ENCODE assay signal across 8 cellular contexts in the genomic region with DNA sequence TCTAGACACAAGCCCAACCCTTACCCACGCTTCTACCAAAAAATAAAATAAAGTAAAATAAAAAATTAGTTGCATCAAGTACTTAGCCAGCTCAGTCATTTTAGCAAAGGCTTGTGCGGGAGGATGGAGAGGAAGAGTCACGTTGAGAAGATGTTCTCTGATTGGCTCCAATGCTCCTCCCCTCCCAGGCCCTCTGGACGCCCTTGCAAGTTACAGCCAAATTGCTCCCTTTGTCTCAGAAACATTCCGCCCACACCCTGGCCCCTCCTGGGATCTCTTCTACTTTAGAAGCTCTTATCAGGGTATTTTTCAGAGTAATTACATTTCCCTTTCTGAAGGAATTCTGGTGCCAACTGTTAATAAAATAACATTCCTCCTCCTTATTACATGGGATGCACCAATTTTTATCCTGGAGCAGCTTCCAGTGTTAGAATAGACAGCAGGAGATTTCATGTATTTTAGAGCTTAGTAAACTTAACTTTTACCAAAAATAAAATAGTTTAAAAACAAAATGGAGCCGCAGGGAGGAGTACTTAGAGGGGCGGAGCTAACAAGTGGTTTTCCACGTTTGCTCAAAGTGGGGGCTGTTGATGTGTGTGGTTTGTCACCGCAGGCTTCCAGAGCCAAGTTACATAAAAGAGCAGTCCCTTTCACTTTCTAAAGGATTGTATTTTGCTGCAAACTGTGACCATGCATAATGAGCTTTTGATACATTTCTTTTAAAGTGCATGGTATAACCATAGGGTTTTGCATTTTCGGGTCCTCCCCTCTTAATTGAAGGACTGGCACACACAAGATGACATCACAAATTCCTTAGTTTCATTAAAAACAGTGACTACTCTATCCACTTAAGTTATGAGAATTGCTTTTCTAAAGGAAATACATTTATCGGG.
A peak's percentile ranks its signal among the peaks of the same experiment; 100 is the strongest.
DNase-seq lines count a peak whose midpoint lies in the region; ATAC-seq and TF ChIP-seq lines count a peak whose summit lies in the region.

No MANE protein-coding gene starts in this region.

- no peak for TF ChIP-seq CTCF in cardiac fibroblast (IDR thresholded peaks at IDR 0.05; ENCODE audit: low read depth, low read length)

- peaks cover 6% of the 10 kb centered on the region for H3K4me1 ChIP-seq in mesodermal cell (ENCODE audit: control insufficient read depth, insufficient read depth, low read length, poor library complexity, severe bottlenecking)

- H3K36me3 Mint-ChIP-seq in T-helper 2 cell treated with Interferon-gamma antibody and Interleukin-4, amounts not matched to agents 5 μg/mL and 100 μg/mL, for 36 hours (ENCODE audit: low read depth), result peaks cover 8% of the 10 kb centered on the region

- no peaks in the 10 kb centered on the region for H3K27me3 Mint-ChIP-seq in T-helper 2 cell treated with Interferon-gamma antibody and Interleukin-4, amounts not matched to agents 5 μg/mL and 100 μg/mL, for 36 hours (ENCODE audit: low read depth)

- peaks cover 38% of the 10 kb centered on the region for H3K4me1 Mint-ChIP-seq in T-helper 2 cell treated with Interferon-gamma antibody and Interleukin-4, amounts not matched to agents 5 μg/mL and 100 μg/mL, for 36 hours (ENCODE audit: low read depth)

- H3K9me3 Mint-ChIP-seq in T-helper 2 cell treated with Interferon-gamma antibody and Interleukin-4, amounts not matched to agents 5 μg/mL and 100 μg/mL, for 36 hours, result peaks cover 6% of the 10 kb centered on the region

- H3K27ac Mint-ChIP-seq in T-helper 2 cell treated with Interferon-gamma antibody and Interleukin-4, amounts not matched to agents 5 μg/mL and 100 μg/mL, for 36 hours, result peak overlapping the region; percentile 49

- no peak overlapping the region for H3K4me3 ChIP-seq in cardiac fibroblast (replicated peaks in 1 of 2; ENCODE audit: low read depth in 2 of 2, low read length in 2 of 2)
- H3K4me3 ChIP-seq in mesodermal cell (ENCODE audit: extremely low read depth, insufficient read depth, low read length, poor library complexity, severe bottlenecking), result no peak overlapping the region

- peak; percentile 90 for ATAC-seq in stimulated activated naive CD8-positive, alpha-beta T cell treated with anti-CD3 and anti-CD28 coated beads, Interleukin-15, Interleukin-2, amounts not matched to agents 100 U/mL and 50 U/mL, for 24 hours
- no peak for ATAC-seq in HG03025 (IDR thresholded peaks at IDR 0.05; ENCODE audit: low FRiP score, unreplicated experiment)

- 20 to 48% methylated on average over 3 to 4 of the region's 11 CpGs for WGBS in mesodermal cell (ENCODE audit: insufficient coverage in 2 of 2), 2 experiments

- no peaks in the 10 kb centered on the region for H3K36me3 ChIP-seq in mesodermal cell (ENCODE audit: control insufficient read depth, insufficient read depth, low read length)

- H3K27ac ChIP-seq in mesodermal cell (ENCODE audit: low read depth, low read length, severe bottlenecking), result peak overlapping the region; percentile 65

- DNase-seq in CD1c-positive myeloid dendritic cell (ENCODE audit: extremely low spot score) (peak; percentile 53), HS-27A (ENCODE audit: low read depth) (peak; percentile 33), cardiac fibroblast (ENCODE audit: low read depth in 2 of 2) (peak; percentile 67 to 85), DMS114 treated with DMSO at 0.1 percent for 48 hours (lab: John Stamatoyannopoulos, UW; ENCODE audit: unreplicated experiment) (no peak)
- DNase-seq in T-helper 2 cell treated with Interferon-gamma antibody and Interleukin-4, amounts not matched to agents 5 μg/mL and 100 μg/mL, for 36 hours (ENCODE audit: low spot score), result peak; percentile 50
- DNase-seq in stimulated activated naive CD8-positive, alpha-beta T cell treated with anti-CD3 and anti-CD28 coated beads, Interleukin-15, Interleukin-2, amounts not matched to agents 100 U/mL and 50 U/mL, for 24 hours, result peak; percentile 52

- peak overlapping the region; percentile 68 for H3K4me3 Mint-ChIP-seq in T-helper 2 cell treated with Interferon-gamma antibody and Interleukin-4, amounts not matched to agents 5 μg/mL and 100 μg/mL, for 36 hours

- no peaks in the 10 kb centered on the region for H3K9me3 ChIP-seq in mesodermal cell (ENCODE audit: control insufficient read depth, low read length)
